9 cellular contexts compared by ENCODE assay signal in the genomic region with DNA sequence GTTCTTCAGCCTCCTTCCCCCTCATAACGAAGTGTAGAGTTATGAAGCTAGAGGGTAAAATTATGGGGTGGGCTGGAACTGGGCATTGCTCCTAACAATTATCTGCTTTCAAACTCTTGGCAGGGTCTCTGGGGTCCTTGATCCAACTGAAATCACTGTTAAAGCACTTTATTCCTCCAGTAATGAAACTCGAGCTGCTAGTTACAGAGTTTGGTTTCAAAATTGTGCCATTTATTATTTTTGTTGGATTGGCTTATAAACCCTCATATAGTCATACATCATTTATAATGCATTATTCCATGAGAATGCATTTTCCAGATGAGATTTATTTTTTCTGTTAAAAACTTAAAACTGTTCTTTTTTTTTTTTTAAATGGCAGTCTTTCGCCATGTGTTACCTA.
DNase-seq lines count a peak whose midpoint lies in the region; ATAC-seq and TF ChIP-seq lines count a peak whose summit lies in the region.
"Had no signal": no experiment of that assay in that cellular context is flagged by ENCODE, and none has a peak within 500 bp of the region (broad histone marks: within the 10 kb centered on the region; RNA-seq: fewer than 3 reads in every experiment).

No MANE protein-coding gene starts in this region.

- no peak for TF ChIP-seq CTCF in chondrocyte (IDR thresholded peaks at IDR 0.05)
- no peak for TF ChIP-seq CTCF in nephron (IDR thresholded peaks at IDR 0.05; ENCODE audit: unreplicated experiment in 3 of 3)

- no peaks in the 10 kb centered on the region for H3K36me3 ChIP-seq in aorta (ENCODE audit: control insufficient read depth in 1 of 2, insufficient read depth in 2 of 2, low read length in 1 of 2)

- H3K4me3 Mint-ChIP-seq in chondrocyte (ENCODE audit: unreplicated experiment) = no peak overlapping the region
- H3K4me3 Mint-ChIP-seq in nephron = peak overlapping the region; percentile 24 to 55 (median 37)

- H3K9me3 Mint-ChIP-seq in chondrocyte (ENCODE audit: low read depth) (no peaks in the 10 kb centered on the region), nephron (no peaks in the 10 kb centered on the region)

- no peaks in the 10 kb centered on the region for H3K27me3 Mint-ChIP-seq in chondrocyte (ENCODE audit: low read depth)
- H3K27me3 Mint-ChIP-seq in nephron (ENCODE audit: low read depth) = peaks cover 18% of the 10 kb centered on the region

- H3K27ac ChIP-seq in right cardiac atrium (ENCODE audit: low read length) (peak overlapping the region; percentile 43), aorta (ENCODE audit: low read depth in 1 of 2, low read length in 2 of 2) (peak overlapping the region; percentile 63 to 96)

- ATAC-seq in right cardiac atrium (no peak), aorta (ENCODE audit: low FRiP score) (no peak), HG02588 (IDR thresholded peaks at IDR 0.05; ENCODE audit: unreplicated experiment) (no peak), HG02623 (IDR thresholded peaks at IDR 0.05; ENCODE audit: unreplicated experiment) (no peak)

- no peaks in the 10 kb centered on the region for H3K27me3 ChIP-seq in right cardiac atrium (ENCODE audit: control insufficient read depth, insufficient read depth)
- H3K27me3 ChIP-seq in aorta (ENCODE audit: control insufficient read depth in 1 of 2, insufficient read depth in 2 of 2, low read length in 1 of 2) = no peaks in the 10 kb centered on the region

- no peaks in the 10 kb centered on the region for H3K36me3 Mint-ChIP-seq in chondrocyte (ENCODE audit: low read depth)
- no peaks in the 10 kb centered on the region for H3K36me3 Mint-ChIP-seq in nephron (ENCODE audit: low read depth)

- H3K4me1 Mint-ChIP-seq in chondrocyte (ENCODE audit: low read depth) (peaks cover 68% of the 10 kb centered on the region), nephron (peaks cover 77% of the 10 kb centered on the region)

- H3K9me3 ChIP-seq in right cardiac atrium (ENCODE audit: control insufficient read depth, low read length) (no peaks in the 10 kb centered on the region), aorta (ENCODE audit: control insufficient read depth, low read length) (no peaks in the 10 kb centered on the region)

- H3K4me1 ChIP-seq in right cardiac atrium (ENCODE audit: control insufficient read depth, insufficient read depth, low read length) (peaks cover 16% of the 10 kb centered on the region), aorta (ENCODE audit: control insufficient read depth in 1 of 2, insufficient read depth in 2 of 2, low read length in 2 of 2) (no peaks in the 10 kb centered on the region)

- intact Hi-C loops in right cardiac atrium (cut with DNase I) = no loop called here
- intact Hi-C loops in cardiac septum (cut with DNase I) = no loop called here
- intact Hi-C loops in aorta (cut with DNase I) = loop anchor here in 1 of 2 donors (2.0 kb wide), 1 partner anchor 29 kb away; no protein-coding TSS in a partner anchor
- intact Hi-C loops in posterior cingulate gyrus (cut with DNase I) = no loop called here

- no peak for DNase-seq in right cardiac atrium
- no peak for DNase-seq in cardiac septum (ENCODE audit: low spot score)
- no peak for DNase-seq in chondrocyte (ENCODE audit: low spot score)
- DNase-seq in aorta = no peak
- no peak for DNase-seq in posterior cingulate gyrus
- DNase-seq: NCI-H446 treated with DMSO at 0.1 percent for 48 hours had no signal

- H3K4me3 ChIP-seq in right cardiac atrium (ENCODE audit: low read length) (no peak overlapping the region), aorta (ENCODE audit: low read length in 2 of 2) (no peak overlapping the region)

- H3K27ac Mint-ChIP-seq in chondrocyte (ENCODE audit: unreplicated experiment) = peak overlapping the region; percentile 99
- H3K27ac Mint-ChIP-seq in nephron = peak overlapping the region; percentile 95 to 98 (median 97)

- WGBS in right cardiac atrium = 73% methylated on average over 3 of the region's 3 CpGs
- WGBS in aorta, 2 donors = 8 to 11% methylated on average over 3 of the region's 3 CpGs
